3 cellular contexts compared by ENCODE assay signal in genomic region chr20:37418591-37418990, GRCh38.
TF ChIP-seq lines count a peak whose summit lies in the region.

No MANE protein-coding gene starts in this region.

TF ChIP-seq in HepG2, 621 proteins besides CTCF, POLR2A, EP300 and RAD21 (continued from another document and continues in another):
- TF ChIP-seq HNRNPUL1 (IDR thresholded peaks at IDR 0.05; ENCODE audit: low read depth, low read length), result no peak
- TF ChIP-seq ZNF407 (CRISPR knock-in tag; IDR thresholded peaks at IDR 0.05; ENCODE audit: not compliant biosample characterization), result no peak
- TF ChIP-seq THRA (CRISPR knock-in tag; IDR thresholded peaks at IDR 0.05; ENCODE audit: borderline replicate concordance), result no peak
- no peak for TF ChIP-seq TAF15 (IDR thresholded peaks at IDR 0.05; ENCODE audit: low read depth, low read length, poor library complexity, severe bottlenecking)
- no peak for TF ChIP-seq NFKB2 (CRISPR knock-in tag; IDR thresholded peaks at IDR 0.05; ENCODE audit: borderline replicate concordance)
- TF ChIP-seq ZNF891 (CRISPR knock-in tag; IDR thresholded peaks at IDR 0.05), result no peak

TF ChIP-seq in neural cell, 6 proteins besides CTCF, POLR2A, EP300 and RAD21 (continued from another document):
- no peak for TF ChIP-seq REST (IDR thresholded peaks at IDR 0.05; ENCODE audit: borderline replicate concordance)
- no peak for TF ChIP-seq EZH2 (IDR thresholded peaks at IDR 0.05; ENCODE audit: borderline replicate concordance, insufficient read depth, low read length, poor library complexity, severe bottlenecking)
- TF ChIP-seq POLR2AphosphoS5 (IDR thresholded peaks at IDR 0.05), result no peak
- TF ChIP-seq TAF1 (IDR thresholded peaks at IDR 0.05; ENCODE audit: low read depth), result no peak

TF ChIP-seq in GM23338, 12 proteins besides CTCF, POLR2A, EP300 and RAD21:
- TF ChIP-seq REST (IDR thresholded peaks at IDR 0.05; ENCODE audit: unreplicated experiment) (no peak), EZH2 (IDR thresholded peaks at IDR 0.05; ENCODE audit: low read depth, unreplicated experiment) (no peak), ZNF462 (CRISPR knock-in tag; IDR thresholded peaks at IDR 0.05) (no peak), ZNF331 (CRISPR knock-in tag; IDR thresholded peaks at IDR 0.05; ENCODE audit: low read depth) (no peak), EZH2phosphoT487 (IDR thresholded peaks at IDR 0.05; ENCODE audit: unreplicated experiment) (no peak), NANOG (IDR thresholded peaks at IDR 0.05; ENCODE audit: borderline replicate concordance) (no peak), POLR2AphosphoS5 (IDR thresholded peaks at IDR 0.05; ENCODE audit: low read depth) (no peak), STAT1 (IDR thresholded peaks at IDR 0.05; ENCODE audit: unreplicated experiment) (no peak), JUNB (IDR thresholded peaks at IDR 0.05; ENCODE audit: unreplicated experiment) (no peak), CREB1 (CRISPR knock-in tag; IDR thresholded peaks at IDR 0.05; ENCODE audit: low read depth) (no peak), ZNF114 (CRISPR knock-in tag; IDR thresholded peaks at IDR 0.05) (no peak), ETS1 (IDR thresholded peaks at IDR 0.05) (no peak)
